Comparison of ENCODE assay signal across 13 cellular contexts in the genomic region with DNA sequence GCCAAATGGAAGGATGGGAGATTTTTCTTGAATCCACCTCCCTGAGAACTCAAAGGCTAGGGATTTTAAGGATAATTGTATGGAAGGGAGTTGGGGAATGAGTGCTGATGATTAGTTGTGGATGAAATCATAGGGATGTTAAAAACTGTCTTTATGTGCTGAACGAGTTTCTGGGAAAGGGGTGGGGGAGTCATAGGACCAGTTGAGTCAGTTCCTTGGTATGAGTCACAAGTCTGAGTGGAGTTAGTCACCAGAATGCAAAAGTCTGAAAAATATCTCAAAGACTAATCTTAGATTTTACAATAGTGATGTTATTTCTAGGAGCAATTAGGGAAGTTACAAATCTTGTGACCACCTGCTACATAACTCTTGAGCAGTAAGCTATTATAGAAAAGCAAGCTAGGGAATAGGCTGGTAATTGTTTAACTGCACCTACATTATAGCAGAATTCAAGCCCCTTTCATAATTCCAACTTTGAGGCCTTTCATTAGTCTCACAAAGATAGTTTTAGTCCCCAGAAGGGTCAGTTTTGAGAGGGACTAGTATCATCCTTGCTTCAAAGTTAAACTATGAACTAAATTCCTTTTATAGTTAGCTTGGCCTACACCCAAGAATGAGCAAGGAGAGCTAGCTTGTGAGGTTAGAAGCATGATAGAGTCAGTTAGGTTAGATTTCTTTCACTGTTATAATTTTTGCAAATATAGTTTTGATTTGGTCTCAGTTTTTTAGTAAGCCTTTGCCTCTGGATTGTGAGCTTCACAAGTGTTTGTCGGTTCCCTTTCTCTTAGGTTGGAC.
DNase-seq lines count a peak whose midpoint lies in the region; ATAC-seq, FAIRE-seq and TF ChIP-seq lines count a peak whose summit lies in the region.
"Had no signal": no experiment of that assay in that cellular context is flagged by ENCODE, and none has a peak within 500 bp of the region (broad histone marks: within the 10 kb centered on the region; RNA-seq: fewer than 3 reads in every experiment).

No MANE protein-coding gene starts in this region.

- no peak overlapping the region for H3K4me3 Mint-ChIP-seq in activated T-cell treated with anti-CD3 and anti-CD28 coated beads, Interleukin-2, amount 50 U/mL, for 4 hours
- H3K4me3 Mint-ChIP-seq in Caco-2 (ENCODE audit: unreplicated experiment), result no peak overlapping the region
- H3K4me3 Mint-ChIP-seq: IgD-negative memory B cell had no signal

- no peaks in the 10 kb centered on the region for H3K36me3 Mint-ChIP-seq in activated T-cell treated with anti-CD3 and anti-CD28 coated beads, Interleukin-2, amount 50 U/mL, for 4 hours (ENCODE audit: insufficient read depth)
- H3K36me3 Mint-ChIP-seq in Caco-2 (ENCODE audit: insufficient read depth, unreplicated experiment), result no peaks in the 10 kb centered on the region
- H3K36me3 Mint-ChIP-seq: IgD-negative memory B cell had no signal

- no peak overlapping the region for H3K9ac ChIP-seq in endothelial cell of umbilical vein (replicated peaks; ENCODE audit: extremely low read depth, insufficient read depth, low read length)

- H3K27me3 Mint-ChIP-seq in activated T-cell treated with anti-CD3 and anti-CD28 coated beads, Interleukin-2, amount 50 U/mL, for 4 hours (ENCODE audit: low read depth), result peaks cover 35% of the 10 kb centered on the region
- H3K27me3 Mint-ChIP-seq in Caco-2 (ENCODE audit: insufficient read depth, unreplicated experiment), result no peaks in the 10 kb centered on the region

- no peak overlapping the region for H3K27ac Mint-ChIP-seq in Caco-2 (ENCODE audit: unreplicated experiment)
- H3K27ac Mint-ChIP-seq: activated T-helper 2 cell treated with anti-CD3 and anti-CD28 coated beads, Interferon-gamma antibody, Interleukin-2, Interleukin-4, amounts not matched to agents 10 μg/mL and 5 μg/mL and 100 μg/mL, durations not matched to agents 14 hours and 24 hours and 36 hours; IgD-negative memory B cell had no signal

- no peak overlapping the region for H2AFZ ChIP-seq in endothelial cell of umbilical vein (ENCODE audit: low read depth, low read length)

- H3K9me3 ChIP-seq in endothelial cell of umbilical vein (replicated peaks; ENCODE audit: control insufficient read depth, insufficient read depth, low read length) (peaks cover 2% of the 10 kb centered on the region), Caco-2 (peaks cover 13% of the 10 kb centered on the region)

- H3K4me1 Mint-ChIP-seq in activated T-cell treated with anti-CD3 and anti-CD28 coated beads, Interleukin-2, amount 50 U/mL, for 4 hours (ENCODE audit: low read depth), result no peaks in the 10 kb centered on the region
- H3K4me1 Mint-ChIP-seq in Caco-2 (ENCODE audit: low read depth, unreplicated experiment), result no peaks in the 10 kb centered on the region
- H3K4me1 Mint-ChIP-seq: IgD-negative memory B cell had no signal

- peak; percentile 56 to 73 for ATAC-seq in activated T-cell treated with anti-CD3 and anti-CD28 coated beads, Interleukin-2, amount 50 U/mL, for 4 hours

- peaks cover 12% of the 10 kb centered on the region for H3K9me3 Mint-ChIP-seq in activated T-cell treated with anti-CD3 and anti-CD28 coated beads, Interleukin-2, amount 50 U/mL, for 4 hours
- peaks cover 62% of the 10 kb centered on the region for H3K9me3 Mint-ChIP-seq in Caco-2 (ENCODE audit: unreplicated experiment)

- POLR2A ChIA-PET in endothelial cell of umbilical vein (lab: Charles Lee) (no interaction called here), Caco-2 (lab: Charles Lee) (no interaction called here)

- DNase-seq in activated T-cell treated with anti-CD3 and anti-CD28 coated beads, Interleukin-2, amount 50 U/mL, for 4 hours, result no peak
- DNase-seq in activated T-cell treated with anti-CD3 and anti-CD28 coated beads for 4 hours, result no peak
- DNase-seq in MV-4-11 (lab: John Stamatoyannopoulos, UW), result peak; percentile 7
- peak; percentile 6 for DNase-seq in endothelial cell of umbilical vein (ENCODE audit: low read depth, low spot score)
- peak; percentile 84 for DNase-seq in renal cortical epithelial cell (ENCODE audit: low read depth)
- DNase-seq in retina, result no peak
- no peak for DNase-seq in Caco-2
- no peak for DNase-seq in stimulated activated CD4-positive, alpha-beta T cell treated with anti-CD3 and anti-CD28 coated beads, Interleukin-4, amount 100 ng/mL, for 4 hours
- DNase-seq: GOT3 had no signal

- no peak overlapping the region for H3K4me2 ChIP-seq in endothelial cell of umbilical vein (ENCODE audit: insufficient read depth, low read length)

- H3K36me3 ChIP-seq in endothelial cell of umbilical vein (ENCODE audit: control insufficient read depth in 2 of 2, extremely low read depth in 1 of 2, insufficient read depth in 2 of 2, low read length in 2 of 2), result no peaks in the 10 kb centered on the region
- no peaks in the 10 kb centered on the region for H3K36me3 ChIP-seq in Caco-2 (ENCODE audit: control insufficient read depth, insufficient read depth, low read length)
- H3K36me3 ChIP-seq: thoracic aorta had no signal

- FAIRE-seq in endothelial cell of umbilical vein (lab: Jason Lieb, UNC), result no peak

- no peak for TF ChIP-seq CTCF in endothelial cell of umbilical vein (IDR thresholded peaks at IDR 0.05; ENCODE audit: extremely low read depth in 1 of 2, insufficient read depth in 1 of 2, low read depth in 1 of 2, low read length in 2 of 2)
- no peak for TF ChIP-seq CTCF in Caco-2 (IDR thresholded peaks at IDR 0.05; ENCODE audit: insufficient read depth in 1 of 2, low read depth in 1 of 2, low read length in 1 of 2, severe bottlenecking in 1 of 2, unreplicated experiment in 1 of 2)

- no peaks in the 10 kb centered on the region for H3K79me2 ChIP-seq in endothelial cell of umbilical vein (ENCODE audit: control insufficient read depth, insufficient read depth, low read length)

- TF ChIP-seq POLR2A in endothelial cell of umbilical vein (IDR thresholded peaks at IDR 0.05; ENCODE audit: low read depth, low read length), result no peak

- BruUV-seq in endothelial cell of umbilical vein (replicated peaks; lab: Mats Ljungman, UMichigan) (no TSS peak), Caco-2 (replicated peaks; lab: Mats Ljungman, UMichigan) (no TSS peak)

- CTCF ChIA-PET in endothelial cell of umbilical vein (lab: Charles Lee), result no interaction called here
- CTCF ChIA-PET in Caco-2 (lab: Charles Lee), result no interaction called here

- H3K27me3 ChIP-seq in endothelial cell of umbilical vein (ENCODE audit: control insufficient read depth in 2 of 2, insufficient read depth in 2 of 2, low read length in 2 of 2), result no peaks in the 10 kb centered on the region
- no peaks in the 10 kb centered on the region for H3K27me3 ChIP-seq in Caco-2 (replicated peaks; ENCODE audit: control insufficient read depth, insufficient read depth, low read length)

- no peaks in the 10 kb centered on the region for H3K4me1 ChIP-seq in endothelial cell of umbilical vein (ENCODE audit: control insufficient read depth, extremely low read depth, insufficient read depth, low read length)
- no peaks in the 10 kb centered on the region; the same call in 1 of the 2 replicates for H3K4me1 ChIP-seq in Caco-2

- H3K27ac ChIP-seq in endothelial cell of umbilical vein (ENCODE audit: insufficient read depth, low read depth, low read length), result no peak overlapping the region
- H3K27ac ChIP-seq: C4-2B had no signal

- H3K4me3 ChIP-seq in endothelial cell of umbilical vein (replicated peaks in 1 of 3; ENCODE audit: insufficient read depth in 1 of 3, low read depth in 1 of 3, low read length in 3 of 3), result no peak overlapping the region
- H3K4me3 ChIP-seq in Caco-2 (ENCODE audit: low read depth, low read length), result no peak overlapping the region
- H3K4me3 ChIP-seq: thoracic aorta had no signal

- no peaks in the 10 kb centered on the region for H4K20me1 ChIP-seq in endothelial cell of umbilical vein (replicated peaks; ENCODE audit: control insufficient read depth, extremely low read depth, insufficient read depth, low read length)

- intact Hi-C loops in endothelial cell of umbilical vein (cut with micrococcal nuclease) (no loop called here), Caco-2 (cut with micrococcal nuclease; ENCODE audit: unreplicated experiment) (no loop called here)

- dilution Hi-C loops in endothelial cell of umbilical vein (cut with MboI; ENCODE audit: extremely low pct_ligation_motif_present, low sequenced_read_pairs), result no loop called here

- no peaks in the 10 kb centered on the region for H3K9me1 ChIP-seq in endothelial cell of umbilical vein (replicated peaks; ENCODE audit: control insufficient read depth, extremely low read depth, insufficient read depth, low read length)

TF ChIP-seq in endothelial cell of umbilical vein, 7 proteins besides CTCF, POLR2A, EP300 and RAD21:
- peak; percentile 62 for TF ChIP-seq JUN (IDR thresholded peaks at IDR 0.05; ENCODE audit: borderline replicate concordance, insufficient read depth, insufficient read length, low read depth)
- no peak for TF ChIP-seq EZH2 (IDR thresholded peaks at IDR 0.05; ENCODE audit: borderline replicate concordance, low read depth, low read length, severe bottlenecking)
- TF ChIP-seq FOS (IDR thresholded peaks at IDR 0.05; ENCODE audit: borderline replicate concordance, insufficient read depth, low read length), result peak; percentile 59

Comparison
In these comparisons a context has a peak if more than half of its experiments do, and no peak if none do; other contexts are left out.
1. DNase-seq: peak in MV-4-11 (single experiment), endothelial cell of umbilical vein (single experiment) and renal cortical epithelial cell (single experiment); none in activated T-cell treated with anti-CD3 and anti-CD28 coated beads, Interleukin-2, amount 50 U/mL, for 4 hours (single experiment), activated T-cell treated with anti-CD3 and anti-CD28 coated beads for 4 hours (single experiment), retina (single experiment), Caco-2 (0 of 2) and stimulated activated CD4-positive, alpha-beta T cell treated with anti-CD3 and anti-CD28 coated beads, Interleukin-4, amount 100 ng/mL, for 4 hours (0 of 2).